In the genomic region with DNA sequence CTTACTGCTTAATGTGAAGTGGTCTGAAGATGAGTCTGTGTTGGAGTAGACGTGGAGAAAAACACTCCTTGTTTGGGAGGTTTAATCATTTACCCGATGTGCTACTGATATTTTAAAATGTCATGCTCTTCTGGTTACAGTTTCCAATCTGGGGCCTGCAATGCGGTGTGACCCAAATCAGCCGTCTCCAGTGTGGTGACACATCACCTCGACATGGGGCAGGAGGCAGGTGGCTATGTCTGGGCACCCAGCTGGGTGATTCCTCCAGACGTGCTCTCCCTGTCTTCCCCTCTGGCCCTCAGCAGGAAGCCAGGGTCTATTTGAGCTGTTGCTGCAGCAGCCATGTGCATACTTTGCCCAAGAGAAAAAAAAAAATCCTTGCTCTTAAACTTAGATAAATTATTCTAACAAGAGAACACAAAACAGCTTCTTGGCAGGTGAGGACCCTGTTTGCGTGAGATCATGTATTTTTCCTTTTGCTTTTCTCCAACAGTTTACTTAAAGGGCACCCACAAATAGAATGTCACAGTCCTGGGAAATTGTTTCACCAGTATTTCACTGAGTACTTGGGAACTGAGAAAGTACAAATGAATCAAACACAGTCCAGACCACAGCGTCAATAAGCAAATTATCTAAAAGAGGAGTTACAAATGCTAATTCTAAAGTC, we compare ENCODE assay signal across 9 cellular contexts. TPM values are rescaled to one million over a fixed set of nuclear protein-coding genes. Genes with fewer than 3 reads are reported as not detected.
A peak's percentile ranks its signal among the peaks of the same experiment; 100 is the strongest.
DNase-seq lines count a peak whose midpoint lies in the region; ATAC-seq and TF ChIP-seq lines count a peak whose summit lies in the region.
"Had no signal": no experiment of that assay in that cellular context is flagged by ENCODE, and none has a peak within 500 bp of the region (broad histone marks: within the 10 kb centered on the region; RNA-seq: fewer than 3 reads in every experiment).

No MANE protein-coding gene starts in this region.

- H3K9ac ChIP-seq in colonic mucosa (ENCODE audit: low read depth in 2 of 2, low read length in 2 of 2): peak overlapping the region in 1 of 2 donors; percentile 65

- H3K27me3 ChIP-seq in colonic mucosa (no peaks in the 10 kb centered on the region), spleen (replicated peaks in 1 of 7) (peaks cover 0 to 5% (median 0%) of the 10 kb centered on the region in 7 donors)

- peak; percentile 34 for DNase-seq in colonic mucosa
- peak; percentile 78 for DNase-seq in renal cortical epithelial cell (ENCODE audit: low read depth)
- no peak for DNase-seq in NCI-H2196 treated with DMSO at 0.1 percent for 48 hours (lab: John Stamatoyannopoulos, UW; ENCODE audit: unreplicated experiment)
- DNase-seq in spleen: no peak
- no peak for DNase-seq in activated CD4-positive, alpha-beta T cell treated with anti-CD3 and anti-CD28 coated beads, Interleukin-2, amount 10 ng/mL, durations not matched to agents 7 days and 5 days

- H3K9me3 ChIP-seq in colonic mucosa (no peaks in the 10 kb centered on the region), spleen (peaks cover 0 to 3% (median 0%) of the 10 kb centered on the region in 8 donors)

- peaks cover 11% of the 10 kb centered on the region for H3K9me3 Mint-ChIP-seq in activated CD4-positive, alpha-beta T cell treated with anti-CD3 and anti-CD28 coated beads, Interleukin-2, amount 10 ng/mL, durations not matched to agents 7 days and 5 days

- H3K4me3 ChIP-seq in colonic mucosa (no peak overlapping the region), spleen (no peak overlapping the region)

- no peak for TF ChIP-seq CTCF in colonic mucosa (IDR thresholded peaks at IDR 0.05)
- TF ChIP-seq CTCF in spleen (IDR thresholded peaks at IDR 0.05 in 8 of 11, conservative IDR thresholded peaks at IDR 0.05 in 3 of 11): no peak

- WGBS in spleen, 5 donors: 56 to 62% (median 59%) methylated on average over 8 of the region's 8 CpGs

- ATAC-seq in GM18511 (IDR thresholded peaks at IDR 0.05; ENCODE audit: unreplicated experiment): peak; percentile 51
- ATAC-seq in HG03175 (IDR thresholded peaks at IDR 0.05; ENCODE audit: unreplicated experiment): peak; percentile 75
- no peak for ATAC-seq in HG03196 (IDR thresholded peaks at IDR 0.05; ENCODE audit: unreplicated experiment)

- H3K27ac ChIP-seq in colonic mucosa (peak overlapping the region; percentile 88), spleen (no peak overlapping the region)

- H3K4me1 ChIP-seq in colonic mucosa: no peaks in the 10 kb centered on the region
- H3K4me1 ChIP-seq in spleen: no peaks in the 10 kb centered on the region

- H3K36me3 Mint-ChIP-seq in activated CD4-positive, alpha-beta T cell treated with anti-CD3 and anti-CD28 coated beads, Interleukin-2, amount 10 ng/mL, durations not matched to agents 7 days and 5 days (ENCODE audit: low read depth): no peaks in the 10 kb centered on the region

- POLR2A ChIA-PET in activated CD4-positive, alpha-beta T cell treated with anti-CD3 and anti-CD28 coated beads, Interleukin-2, amount 10 ng/mL, durations not matched to agents 7 days and 5 days (lab: Charles Lee): no interaction called here

- no peak overlapping the region for H3K27ac Mint-ChIP-seq in activated CD4-positive, alpha-beta T cell treated with anti-CD3 and anti-CD28 coated beads, Interleukin-2, amount 10 ng/mL, durations not matched to agents 7 days and 5 days
- H3K27ac Mint-ChIP-seq: T-helper 1 cell treated with Interleukin-12 subunit alpha and Interleukin-12 subunit beta and Interleukin-4 antibody, amounts not matched to agents 30 μg/mL and 1 μg/mL, for 36 hours had no signal

- H3K36me3 ChIP-seq in colonic mucosa (no peaks in the 10 kb centered on the region), spleen (no peaks in the 10 kb centered on the region)

- no peak for TF ChIP-seq POLR2A in spleen (IDR thresholded peaks at IDR 0.05)

- intact Hi-C loops in colonic mucosa (cut with DNase I): loop anchor here (10.0 kb wide), 1 partner anchor 82 kb away; no protein-coding TSS in a partner anchor
- intact Hi-C loops in spleen (cut with DNase I; ENCODE audit: low total_unique reads): no loop called here

- H3K4me3 Mint-ChIP-seq in activated CD4-positive, alpha-beta T cell treated with anti-CD3 and anti-CD28 coated beads, Interleukin-2, amount 10 ng/mL, durations not matched to agents 7 days and 5 days: no peak overlapping the region
- H3K4me3 Mint-ChIP-seq: T-helper 1 cell treated with Interleukin-12 subunit alpha and Interleukin-12 subunit beta and Interleukin-4 antibody, amounts not matched to agents 30 μg/mL and 1 μg/mL, for 36 hours had no signal

- CTCF ChIA-PET in activated CD4-positive, alpha-beta T cell treated with anti-CD3 and anti-CD28 coated beads, Interleukin-2, amount 10 ng/mL, durations not matched to agents 7 days and 5 days (lab: Charles Lee): no interaction called here

- H3K4me1 Mint-ChIP-seq in activated CD4-positive, alpha-beta T cell treated with anti-CD3 and anti-CD28 coated beads, Interleukin-2, amount 10 ng/mL, durations not matched to agents 7 days and 5 days: peaks cover 3% of the 10 kb centered on the region

- H3K27me3 Mint-ChIP-seq in activated CD4-positive, alpha-beta T cell treated with anti-CD3 and anti-CD28 coated beads, Interleukin-2, amount 10 ng/mL, durations not matched to agents 7 days and 5 days: no peaks in the 10 kb centered on the region

RNA-seq across cellular contexts. Expression of gene MAP10, which starts 38.9 kb away (rescaled TPM):
- 1 to 10 TPM; 2.4 to 2.5 TPM for total RNA-seq in colonic mucosa
- 2.4 and 4.7 TPM in 2 replicates for total RNA-seq in renal cortical epithelial cell
- total RNA-seq in spleen: 1 to 10 TPM; 1.8 to 4.9 (median 2.3) TPM
- 1 to 10 TPM; 1.2 to 2.2 (median 1.5) TPM for polyA plus RNA-seq in spleen
- total RNA-seq in activated CD4-positive, alpha-beta T cell treated with anti-CD3 and anti-CD28 coated beads, Interleukin-2, amount 10 ng/mL, durations not matched to agents 7 days and 5 days: 1 to 10 TPM; 3.1 to 4.0 TPM

Comparison
In these comparisons a context has a peak if more than half of its experiments do, and no peak if none do; other contexts are left out.
1. DNase-seq: peak in colonic mucosa (single experiment) and renal cortical epithelial cell (single experiment); none in NCI-H2196 treated with DMSO at 0.1 percent for 48 hours (single experiment), spleen (single experiment) and activated CD4-positive, alpha-beta T cell treated with anti-CD3 and anti-CD28 coated beads, Interleukin-2, amount 10 ng/mL, durations not matched to agents 7 days and 5 days (single experiment).